In genomic region chr4:93267747-93268146, GRCh38 we compare ENCODE assay signal across 16 cellular contexts.
DNase-seq lines count a peak whose midpoint lies in the region; ATAC-seq and TF ChIP-seq lines count a peak whose summit lies in the region.
"Had no signal": no experiment of that assay in that cellular context is flagged by ENCODE, and none has a peak within 500 bp of the region (broad histone marks: within the 10 kb centered on the region; RNA-seq: fewer than 3 reads in every experiment).

No MANE protein-coding gene starts in this region.

- no peak for TF ChIP-seq CTCF in WTC11 (IDR thresholded peaks at IDR 0.05)

- H3K4me3 Mint-ChIP-seq in WTC11: no peak overlapping the region
- H3K4me3 Mint-ChIP-seq: CD14-positive monocyte; CD8-positive, alpha-beta T cell had no signal

- no peaks in the 10 kb centered on the region for H3K27me3 Mint-ChIP-seq in WTC11 (ENCODE audit: low read depth)

- ATAC-seq in Right ventricle myocardium inferior (no peak), WTC11 (peak; percentile 97), sciatic nerve (peak; percentile 10), GM19351 (IDR thresholded peaks at IDR 0.05; ENCODE audit: unreplicated experiment) (no peak)
- ATAC-seq: A549; CD8-positive, alpha-beta T cell; GM12878 had no signal

- DNase-seq in Right ventricle myocardium inferior (ENCODE audit: missing footprints): peak; percentile 22
- DNase-seq in cardiac septum (ENCODE audit: low spot score): no peak
- DNase-seq in WTC11 (ENCODE audit: low spot score): peak; percentile 18
- DNase-seq in iPS-NIHi7 (ENCODE audit: extremely low spot score): peak; percentile 20
- no peak for DNase-seq in sciatic nerve (ENCODE audit: low spot score)
- no peak for DNase-seq in RPMI8226
- no peak for DNase-seq in NCI-H2227 treated with DMSO at 0.1 percent for 48 hours (lab: John Stamatoyannopoulos, UW)
- DNase-seq: Calu3; CD8-positive, alpha-beta T cell; DMS79 treated with DMSO at 0.1 percent for 48 hours; GOT3; H7 had no signal

- CTCF ChIA-PET in WTC11 (lab: Charles Lee): interaction anchor here (0.8 to 1.3 kb wide), 3 partner anchors 16 to 283 kb away, joined by 3 read pairs; no protein-coding TSS in a partner anchor

- H3K27ac Mint-ChIP-seq in WTC11: 0 out of 2 replicates have a peak overlapping the region, but pooled peaks have one; percentile 24
- H3K27ac Mint-ChIP-seq: CD14-positive monocyte; CD8-positive, alpha-beta T cell had no signal

- H3K36me3 Mint-ChIP-seq in WTC11: no peaks in the 10 kb centered on the region
- H3K36me3 Mint-ChIP-seq: CD14-positive monocyte; CD8-positive, alpha-beta T cell had no signal

- H3K4me1 Mint-ChIP-seq in WTC11: peaks cover 11% of the 10 kb centered on the region
- H3K4me1 Mint-ChIP-seq: CD14-positive monocyte had no signal

- no peaks in the 10 kb centered on the region for H3K9me3 Mint-ChIP-seq in WTC11
- H3K9me3 Mint-ChIP-seq: CD8-positive, alpha-beta T cell had no signal

- POLR2A ChIA-PET in WTC11 (lab: Charles Lee): interaction anchor here (0.6 kb wide), 1 partner anchor 1926 kb away, joined by 3 read pairs; no protein-coding TSS in a partner anchor

- intact Hi-C loops in Right ventricle myocardium inferior (cut with DNase I) (no loop called here), cardiac septum (cut with DNase I) (no loop called here), sciatic nerve (cut with DNase I) (no loop called here)

TF ChIP-seq in WTC11, 78 proteins besides CTCF, POLR2A, EP300 and RAD21:
- no peak for TF ChIP-seq GRHL2 (CRISPR knock-in tag; IDR thresholded peaks at IDR 0.05; ENCODE audit: insufficient replicate concordance, severe bottlenecking)
- TF ChIP-seq MXD4 (CRISPR knock-in tag; IDR thresholded peaks at IDR 0.05; ENCODE audit: borderline replicate concordance): no peak
- TF ChIP-seq HMGXB4 (CRISPR knock-in tag; IDR thresholded peaks at IDR 0.05): no peak
- no peak for TF ChIP-seq JUN (CRISPR knock-in tag; IDR thresholded peaks at IDR 0.05)
- no peak for TF ChIP-seq ZNF425 (CRISPR knock-in tag; conservative IDR thresholded peaks at IDR 0.05)
- TF ChIP-seq ZMAT4 (CRISPR knock-in tag; IDR thresholded peaks at IDR 0.05): no peak
- no peak for TF ChIP-seq SOX15 (CRISPR knock-in tag; IDR thresholded peaks at IDR 0.05)
- no peak for TF ChIP-seq E2F4 (CRISPR knock-in tag; IDR thresholded peaks at IDR 0.05; ENCODE audit: borderline replicate concordance, low read depth)
- TF ChIP-seq SP1 (CRISPR knock-in tag; conservative IDR thresholded peaks at IDR 0.05): no peak
- no peak for TF ChIP-seq OVOL2 (CRISPR knock-in tag; IDR thresholded peaks at IDR 0.05; ENCODE audit: borderline replicate concordance)
- no peak for TF ChIP-seq TP53 (CRISPR knock-in tag; IDR thresholded peaks at IDR 0.05)
- TF ChIP-seq RORB (CRISPR knock-in tag; IDR thresholded peaks at IDR 0.05): no peak
- no peak for TF ChIP-seq NR1H2 (CRISPR knock-in tag; IDR thresholded peaks at IDR 0.05)
- no peak for TF ChIP-seq IRF2 (CRISPR knock-in tag; IDR thresholded peaks at IDR 0.05; ENCODE audit: borderline replicate concordance, low read depth)
- no peak for TF ChIP-seq ELF4 (CRISPR knock-in tag; IDR thresholded peaks at IDR 0.05; ENCODE audit: low read depth)
- no peak for TF ChIP-seq USF2 (CRISPR knock-in tag; IDR thresholded peaks at IDR 0.05)
- TF ChIP-seq E2F5 (CRISPR knock-in tag; IDR thresholded peaks at IDR 0.05): no peak

Comparison
In these comparisons a context has a peak if more than half of its experiments do, and no peak if none do; other contexts are left out.
1. DNase-seq: peak in Right ventricle myocardium inferior (single experiment), WTC11 (single experiment) and iPS-NIHi7 (single experiment); none in cardiac septum (single experiment), sciatic nerve (single experiment), RPMI8226 (single experiment) and NCI-H2227 treated with DMSO at 0.1 percent for 48 hours (single experiment).
2. ATAC-seq: peak in WTC11 (single experiment) and sciatic nerve (single experiment); none in Right ventricle myocardium inferior (single experiment) and GM19351 (single experiment).